Comparison of ENCODE assay signal across 8 cellular contexts in the genomic region with DNA sequence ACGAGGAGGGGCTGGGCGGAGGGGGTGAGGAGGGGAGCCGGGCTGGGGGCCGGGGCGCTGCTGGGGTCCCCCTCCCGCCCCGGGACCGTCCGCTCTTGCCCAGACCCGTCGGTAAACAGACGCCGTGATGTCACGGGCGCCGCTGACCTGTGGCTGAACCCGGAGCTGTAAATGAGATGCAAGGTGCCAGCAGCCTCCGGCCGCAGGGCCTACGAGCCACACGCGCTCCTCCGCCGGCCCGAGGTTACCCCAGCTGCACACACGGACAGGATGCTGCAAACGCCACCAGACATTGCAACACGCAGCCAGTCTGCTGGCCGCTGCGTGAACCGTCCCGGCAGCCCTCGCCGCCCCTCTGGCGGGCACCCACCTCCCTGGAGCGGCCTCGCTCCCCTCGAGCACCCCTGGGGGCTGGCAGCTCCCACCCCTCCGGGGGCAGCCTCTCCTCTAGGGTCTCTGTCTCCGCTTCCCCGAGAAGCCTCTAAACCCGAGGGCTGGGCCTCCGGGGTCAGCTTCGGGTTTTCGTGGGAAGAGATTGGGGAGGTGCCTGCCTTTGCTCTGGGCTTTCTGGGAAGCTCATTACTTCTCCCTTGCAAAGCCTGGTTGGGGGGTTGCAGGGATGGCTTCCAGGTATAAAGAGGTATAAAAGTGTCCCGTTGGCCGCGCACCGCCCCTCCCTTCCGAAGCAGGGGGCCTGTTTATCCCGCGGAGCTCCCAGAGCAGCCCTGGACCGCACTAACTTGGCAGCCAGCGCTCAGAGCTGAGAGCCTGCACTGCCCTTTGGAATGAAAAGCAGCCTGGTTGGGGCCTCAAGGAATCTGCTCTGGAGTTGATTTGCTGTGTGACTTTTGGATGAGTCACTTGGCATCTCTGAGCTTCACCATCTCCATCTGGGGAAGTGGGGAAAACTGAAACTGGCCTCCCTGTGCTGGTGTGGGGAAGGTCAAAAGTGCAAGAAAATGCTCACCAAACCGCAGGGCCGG. TPM values are rescaled to one million over a fixed set of nuclear protein-coding genes. Genes with fewer than 3 reads are reported as not detected.
DNase-seq lines count a peak whose midpoint lies in the region; ATAC-seq and TF ChIP-seq lines count a peak whose summit lies in the region.

No MANE protein-coding gene starts in this region.

- no peak overlapping the region for H3K27ac ChIP-seq in CD8-positive, alpha-beta memory T cell (ENCODE audit: low read depth, low read length)
- H3K27ac ChIP-seq in vagina, result peak overlapping the region; percentile 80

- peak overlapping the region in 4 of 7 donors; percentile 15 to 75 (median 40) for H3K4me3 Mint-ChIP-seq in CD8-positive, alpha-beta memory T cell

- no peaks in the 10 kb centered on the region for H3K9me3 Mint-ChIP-seq in CD8-positive, alpha-beta memory T cell

- TF ChIP-seq POLR2A in vagina (IDR thresholded peaks at IDR 0.05), result no peak

- peaks cover 36 to 69% (median 48%) of the 10 kb centered on the region in 3 donors for H3K4me1 Mint-ChIP-seq in CD8-positive, alpha-beta memory T cell

- H3K36me3 Mint-ChIP-seq in CD8-positive, alpha-beta memory T cell, result peaks cover 0 to 17% (median 7%) of the 10 kb centered on the region in 3 donors

- TF ChIP-seq CTCF in fibroblast of mammary gland (conservative IDR thresholded peaks at IDR 0.05; ENCODE audit: control insufficient read depth, insufficient read depth, low read depth, low read length) (no peak), vagina (IDR thresholded peaks at IDR 0.05) (no peak)

- CTCF ChIA-PET in CD8-positive, alpha-beta memory T cell (lab: Charles Lee), result interaction anchor here (1.0 to 2.8 kb wide), 4 partner anchors 21 to 62 kb away, joined by 3 to 14 read pairs (median 4); partner anchors contain the start of gene DHRS3

- H3K36me3 ChIP-seq in CD8-positive, alpha-beta memory T cell (ENCODE audit: insufficient read depth, low read length), result no peaks in the 10 kb centered on the region
- H3K36me3 ChIP-seq in vagina, result no peaks in the 10 kb centered on the region

- peaks cover 0 to 4% of the 10 kb centered on the region in 2 donors for H3K27me3 Mint-ChIP-seq in CD8-positive, alpha-beta memory T cell

- intact Hi-C loops in vagina (cut with DNase I), result no loop called here

- peaks cover 44% of the 10 kb centered on the region for H3K4me1 ChIP-seq in CD8-positive, alpha-beta memory T cell (ENCODE audit: insufficient read depth, low read length)
- H3K4me1 ChIP-seq in vagina, result peaks cover 99% of the 10 kb centered on the region

- H3K4me3 ChIP-seq in CD8-positive, alpha-beta memory T cell (ENCODE audit: low read length), result no peak overlapping the region
- H3K4me3 ChIP-seq in fibroblast of mammary gland (ENCODE audit: control insufficient read depth, low read depth, low read length) (peak overlapping the region; percentile 34), vagina (peak overlapping the region; percentile 37 to 44)

- POLR2A ChIA-PET in CD8-positive, alpha-beta memory T cell (lab: Charles Lee), result no interaction called here

- DNase-seq in CD8-positive, alpha-beta memory T cell, result no peak
- DNase-seq in T1000 (lab: John Stamatoyannopoulos, UW) (peak; percentile 59), fibroblast of mammary gland (ENCODE audit: low read depth) (peak; percentile 98), myocyte (ENCODE audit: low read depth) (peak; percentile 86), vagina (ENCODE audit: extremely low spot score in 2 of 2) (peak in 1 of 2 donors; percentile 95), DMS153 treated with DMSO at 0.1 percent for 48 hours (lab: John Stamatoyannopoulos, UW; ENCODE audit: unreplicated experiment) (no peak), T-helper 9 cell (no peak)

- ATAC-seq in HG02759 (IDR thresholded peaks at IDR 0.05; ENCODE audit: unreplicated experiment), result peak; percentile 56

- H3K27ac Mint-ChIP-seq in CD8-positive, alpha-beta memory T cell, result peak overlapping the region in 3 of 8 donors; percentile 12 to 43 (median 21)

- no peaks in the 10 kb centered on the region for H3K9me3 ChIP-seq in CD8-positive, alpha-beta memory T cell (ENCODE audit: low read length)
- no peaks in the 10 kb centered on the region for H3K9me3 ChIP-seq in vagina

- no peaks in the 10 kb centered on the region for H3K27me3 ChIP-seq in CD8-positive, alpha-beta memory T cell (ENCODE audit: insufficient read depth, low read length, poor library complexity, severe bottlenecking)
- no peaks in the 10 kb centered on the region for H3K27me3 ChIP-seq in vagina

RNA-seq across cellular contexts. Expression of gene DHRS3, which starts 21.9 kb away (rescaled TPM):
- 100 to 1,000 TPM; 117 to 123 TPM for total RNA-seq in CD8-positive, alpha-beta memory T cell
- 31.9 TPM for polyA plus RNA-seq in CD8-positive, alpha-beta memory T cell
- 0.21 TPM in 1 of 2 replicates, not detected in the other for total RNA-seq in myocyte
- polyA plus RNA-seq in myocyte (2012), result 1.0 TPM
- 111 TPM for total RNA-seq in vagina

RNA-seq across cellular contexts. Expression of gene AADACL4, which starts 47.8 kb away (rescaled TPM):
- not detected for total RNA-seq in CD8-positive, alpha-beta memory T cell
- not detected for polyA plus RNA-seq in CD8-positive, alpha-beta memory T cell
- total RNA-seq in myocyte (not detected in 2 replicates), vagina (not detected)
- not detected for polyA plus RNA-seq in myocyte (2012)

Comparison
In these comparisons a context has a peak if more than half of its experiments do, and no peak if none do; other contexts are left out.
1. DNase-seq: peak in T1000 (single experiment), fibroblast of mammary gland (single experiment) and myocyte (single experiment); none in CD8-positive, alpha-beta memory T cell (0 of 5), DMS153 treated with DMSO at 0.1 percent for 48 hours (single experiment) and T-helper 9 cell (single experiment).
2. RNA of gene DHRS3, which starts 21.9 kb away (total RNA-seq): 117 to 123 TPM in CD8-positive, alpha-beta memory T cell and 111 TPM in vagina (single experiment); 0.21 TPM in myocyte; every median in the first group is over 10 times any median in the second.